24 cellular contexts compared by ENCODE assay signal in the genomic region with DNA sequence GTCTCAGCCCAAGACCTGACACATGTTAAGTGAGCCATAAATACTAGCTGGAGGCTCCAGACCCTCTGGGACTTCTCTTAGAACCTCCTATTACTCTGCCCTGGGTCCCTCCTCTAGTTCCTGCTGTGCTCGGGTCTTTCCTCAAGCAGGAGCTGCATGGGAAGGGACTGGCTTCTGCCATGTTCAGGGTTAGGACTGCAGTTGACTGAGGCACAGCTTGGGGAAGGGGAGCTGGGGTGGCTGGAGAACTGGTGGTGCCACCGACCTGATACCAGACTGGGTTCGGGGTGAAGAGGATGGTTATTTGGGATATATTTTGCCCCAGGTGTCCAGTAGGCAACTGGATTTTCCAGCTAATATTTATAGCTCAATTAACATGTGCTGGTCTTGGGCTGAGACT. TPM values are rescaled to one million over a fixed set of nuclear protein-coding genes. Genes with fewer than 3 reads are reported as not detected.
DNase-seq lines count a peak whose midpoint lies in the region; ATAC-seq and TF ChIP-seq lines count a peak whose summit lies in the region.
"Had no signal": no experiment of that assay in that cellular context is flagged by ENCODE, and none has a peak within 500 bp of the region (broad histone marks: within the 10 kb centered on the region; RNA-seq: fewer than 3 reads in every experiment).

No MANE protein-coding gene starts in this region.

- CTCF ChIA-PET in RWPE1 (lab: Yijun Ruan, JAX): interaction anchor here (0.8 kb wide), 1 partner anchor 75 kb away, joined by 3 read pairs; no protein-coding TSS in a partner anchor

- no peaks in the 10 kb centered on the region for H3K4me1 Mint-ChIP-seq in central memory CD8-positive, alpha-beta T cell
- peaks cover 33% of the 10 kb centered on the region for H3K4me1 Mint-ChIP-seq in neural progenitor cell
- no peaks in the 10 kb centered on the region for H3K4me1 Mint-ChIP-seq in stimulated activated naive B cell treated with anti-CD40 and anti-IgM and Interleukin-4, amounts not matched to agents 10 μg/mL and 1 μg/mL and 100 μg/mL, for 72 hours
- H3K4me1 Mint-ChIP-seq: CD4-positive, alpha-beta memory T cell; H9 had no signal

- H3K4me1 ChIP-seq in neural progenitor cell: no peaks in the 10 kb centered on the region
- H3K4me1 ChIP-seq: BLaER1 treated with 17β-estradiol and CSF1 and Interleukin-3, amounts not matched to agents 10 nM and 100 nM; Caco-2 had no signal

- no peak for ATAC-seq in central memory CD8-positive, alpha-beta T cell (replicated peaks; ENCODE audit: extremely low read depth, poor library complexity, severe bottlenecking)
- ATAC-seq in stimulated activated naive B cell treated with anti-CD40 and anti-IgM and Interleukin-4, amounts not matched to agents 10 μg/mL and 1 μg/mL and 100 μg/mL, for 72 hours (replicated peaks): no peak

- no peaks in the 10 kb centered on the region for H3K79me2 ChIP-seq in neural progenitor cell (ENCODE audit: low read depth)

- TF ChIP-seq CTCF in RWPE1 (conservative IDR thresholded peaks at IDR 0.05; ENCODE audit: low read depth) (no peak), neural progenitor cell (IDR thresholded peaks at IDR 0.05) (no peak)

- no peak overlapping the region for H3K4me3 Mint-ChIP-seq in central memory CD8-positive, alpha-beta T cell
- no peak overlapping the region for H3K4me3 Mint-ChIP-seq in neural progenitor cell
- H3K4me3 Mint-ChIP-seq in stimulated activated naive B cell treated with anti-CD40 and anti-IgM and Interleukin-4, amounts not matched to agents 10 μg/mL and 1 μg/mL and 100 μg/mL, for 72 hours: no peak overlapping the region
- H3K4me3 Mint-ChIP-seq: CD4-positive, alpha-beta memory T cell; H9; HFFc6 had no signal

- H3F3A ChIP-seq in neural progenitor cell (ENCODE audit: low read depth): no peaks in the 10 kb centered on the region

- no peak for DNase-seq in RWPE1 (ENCODE audit: low spot score)
- no peak for DNase-seq in central memory CD8-positive, alpha-beta T cell (ENCODE audit: low spot score in 2 of 2)
- no peak for DNase-seq in neural progenitor cell (ENCODE audit: low spot score)
- DNase-seq in stimulated activated naive B cell treated with anti-CD40 and anti-IgM and Interleukin-4, amounts not matched to agents 10 μg/mL and 1 μg/mL and 100 μg/mL, for 72 hours: no peak
- DNase-seq in activated naive CD4-positive, alpha-beta T cell treated with anti-CD3 and anti-CD28 coated beads, Interleukin-2, amount 50 U/mL, for 16 hours: no peak
- no peak for DNase-seq in iPS-NIHi7 (ENCODE audit: extremely low spot score)
- no peak for DNase-seq in substantia nigra (lab: John Stamatoyannopoulos, UW)
- DNase-seq: ACHN; Caco-2; CD4-positive, alpha-beta memory T cell; DMS 273 treated with DMSO at 0.1 percent for 48 hours; DMS79 treated with DMSO at 0.1 percent for 48 hours; H9; HFFc6; Karpas-422; MV-4-11; NCI-H1105 treated with DMSO at 0.1 percent for 48 hours; NCI-H1694; NCI-H2081; NCI-H2171 treated with DMSO at 0.1 percent for 48 hours; NCI-H446; NCI-H526 treated with DMSO at 0.1 percent for 48 hours; Right ventricle myocardium superior had no signal

- H3K4me3 ChIP-seq in neural progenitor cell: no peak overlapping the region
- H3K4me3 ChIP-seq: BLaER1 treated with 17β-estradiol and CSF1 and Interleukin-3, amounts not matched to agents 10 nM and 100 nM had no signal

- POLR2A ChIA-PET in RWPE1 (lab: Yijun Ruan, JAX; ENCODE audit: low non-redundant PET): no interaction called here

- H3K27me3 Mint-ChIP-seq in central memory CD8-positive, alpha-beta T cell: no peaks in the 10 kb centered on the region
- peaks cover 3% of the 10 kb centered on the region for H3K27me3 Mint-ChIP-seq in neural progenitor cell (ENCODE audit: insufficient read depth, low read depth)
- H3K27me3 Mint-ChIP-seq in stimulated activated naive B cell treated with anti-CD40 and anti-IgM and Interleukin-4, amounts not matched to agents 10 μg/mL and 1 μg/mL and 100 μg/mL, for 72 hours: no peaks in the 10 kb centered on the region
- H3K27me3 Mint-ChIP-seq: CD4-positive, alpha-beta memory T cell had no signal

- H3K36me3 Mint-ChIP-seq in central memory CD8-positive, alpha-beta T cell (ENCODE audit: insufficient read depth): peaks cover 20% of the 10 kb centered on the region
- peaks cover 20% of the 10 kb centered on the region for H3K36me3 Mint-ChIP-seq in neural progenitor cell
- H3K36me3 Mint-ChIP-seq in stimulated activated naive B cell treated with anti-CD40 and anti-IgM and Interleukin-4, amounts not matched to agents 10 μg/mL and 1 μg/mL and 100 μg/mL, for 72 hours: peaks cover 39 to 73% of the 10 kb centered on the region in 2 donors

- no peaks in the 10 kb centered on the region for H4K20me1 ChIP-seq in neural progenitor cell (ENCODE audit: low read depth)

- no peaks in the 10 kb centered on the region for H3K27me3 ChIP-seq in neural progenitor cell
- H3K27me3 ChIP-seq: BLaER1 treated with 17β-estradiol and CSF1 and Interleukin-3, amounts not matched to agents 10 nM and 100 nM had no signal

- H3K27ac ChIP-seq in RWPE1 (peak overlapping the region; percentile 1; the same call in 1 of the 2 replicates), neural progenitor cell (no peak overlapping the region), substantia nigra (ENCODE audit: low read depth, low read length, poor library complexity, severe bottlenecking) (no peak overlapping the region)
- H3K27ac ChIP-seq: BLaER1 treated with 17β-estradiol and CSF1 and Interleukin-3, amounts not matched to agents 10 nM and 100 nM had no signal

- H3K9me3 ChIP-seq in neural progenitor cell (ENCODE audit: low read depth): no peaks in the 10 kb centered on the region
- H3K9me3 ChIP-seq: BLaER1 treated with 17β-estradiol and CSF1 and Interleukin-3, amounts not matched to agents 10 nM and 100 nM; Caco-2 had no signal

- H3K36me3 ChIP-seq in neural progenitor cell: no peaks in the 10 kb centered on the region

- H3K9ac ChIP-seq in neural progenitor cell: no peak overlapping the region
- H3K9ac ChIP-seq: BLaER1 treated with 17β-estradiol and CSF1 and Interleukin-3, amounts not matched to agents 10 nM and 100 nM had no signal

- no peak overlapping the region for H3K4me2 ChIP-seq in neural progenitor cell
- H3K4me2 ChIP-seq: BLaER1 treated with 17β-estradiol and CSF1 and Interleukin-3, amounts not matched to agents 10 nM and 100 nM had no signal

- peak overlapping the region; percentile 11 for H3K27ac Mint-ChIP-seq in central memory CD8-positive, alpha-beta T cell (ENCODE audit: low read depth)
- H3K27ac Mint-ChIP-seq in neural progenitor cell: peak overlapping the region; percentile 25
- H3K27ac Mint-ChIP-seq in stimulated activated naive B cell treated with anti-CD40 and anti-IgM and Interleukin-4, amounts not matched to agents 10 μg/mL and 1 μg/mL and 100 μg/mL, for 72 hours: peak overlapping the region; percentile 26
- H3K27ac Mint-ChIP-seq: HFFc6 had no signal

- no peaks in the 10 kb centered on the region for H3K9me3 Mint-ChIP-seq in central memory CD8-positive, alpha-beta T cell
- H3K9me3 Mint-ChIP-seq in neural progenitor cell: no peaks in the 10 kb centered on the region
- H3K9me3 Mint-ChIP-seq in stimulated activated naive B cell treated with anti-CD40 and anti-IgM and Interleukin-4, amounts not matched to agents 10 μg/mL and 1 μg/mL and 100 μg/mL, for 72 hours: no peaks in the 10 kb centered on the region
- H3K9me3 Mint-ChIP-seq: H9, HFFc6 had no signal

- H2AFZ ChIP-seq in neural progenitor cell (replicated peaks): no peak overlapping the region

RNA-seq across cellular contexts. Expression of gene HYI, which starts 15.7 kb away (rescaled TPM):
- 10.3 and 26.8 TPM in 2 replicates for total RNA-seq in neural progenitor cell (ENCODE audit: low replicate concordance)

RNA-seq across cellular contexts. Expression of gene SZT2, which starts 48.3 kb away (rescaled TPM):
- total RNA-seq in neural progenitor cell (ENCODE audit: low replicate concordance): 11.0 and 16.8 TPM in 2 replicates

RNA-seq across cellular contexts. Expression of gene MED8, which starts 48.4 kb away (rescaled TPM):
- total RNA-seq in neural progenitor cell (ENCODE audit: low replicate concordance): 15.1 and 23.6 TPM in 2 replicates
